8 cellular contexts compared by ENCODE assay signal in the genomic region with DNA sequence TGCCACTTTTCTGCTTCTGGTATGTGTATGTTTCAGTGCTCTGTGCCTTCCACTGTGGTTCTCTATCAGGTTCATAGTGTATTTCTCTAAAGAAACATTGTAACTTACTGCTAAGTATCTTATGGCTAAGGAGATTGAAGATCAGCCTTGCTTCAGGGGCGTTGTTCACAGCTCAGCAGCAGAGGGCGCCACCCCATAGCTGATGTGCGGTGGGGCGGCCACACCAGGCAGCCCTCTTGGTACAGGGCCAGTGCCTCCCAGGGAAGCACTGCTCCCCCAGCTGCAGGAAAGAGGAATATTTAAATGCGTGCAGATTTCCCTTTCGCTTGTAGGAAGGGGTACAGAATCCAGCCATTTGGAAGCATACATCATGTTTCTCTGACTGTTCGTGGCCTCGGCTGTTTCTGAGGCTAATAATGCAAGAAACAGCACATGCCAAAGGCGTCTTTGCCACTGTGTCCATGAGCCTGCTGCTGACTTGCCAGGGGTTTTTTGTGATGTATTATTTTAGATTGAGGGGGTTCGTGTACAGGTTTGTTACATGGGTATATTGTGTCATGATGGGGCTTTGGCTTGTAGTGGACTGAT.
DNase-seq lines count a peak whose midpoint lies in the region; ATAC-seq, FAIRE-seq and TF ChIP-seq lines count a peak whose summit lies in the region.
"Not testable (repeated sequence)": the region's sequence is repeated elsewhere in the genome, so short reads cannot be mapped to it uniquely, and the experiment has no call there.

No MANE protein-coding gene starts in this region.

- H3K36me3 ChIP-seq in BE2C; SJCRH30; lung (ENCODE audit: control insufficient read depth in 2 of 2, insufficient read depth in 2 of 2, low read length in 2 of 2): not testable (repeated sequence)

- H3K27me3 ChIP-seq in BE2C; SJCRH30; lung (ENCODE audit: control insufficient read depth, insufficient read depth): not testable (repeated sequence)

- DNase-seq in BE2C (peak; percentile 75), NCI-H1105 (lab: John Stamatoyannopoulos, UW) (peak; percentile 65), SJCRH30 (peak; percentile 90 to 93), lung (ENCODE audit: low spot score) (peak; percentile 81)
- DNase-seq in GM20000 (ENCODE audit: low spot score) = not testable (repeated sequence)
- DNase-seq in activated T-cell treated with anti-CD3 and anti-CD28 coated beads, Interleukin-2, amount 50 U/mL, for 1 hour = peak; percentile 75
- peak; percentile 78 for DNase-seq in stimulated activated CD4-positive, alpha-beta T cell treated with anti-CD3 and anti-CD28 coated beads, Interleukin-4, amount 100 ng/mL, for 24 hours

- H3K4me1 ChIP-seq in BE2C; SJCRH30; lung (ENCODE audit: control insufficient read depth in 2 of 2, insufficient read depth in 2 of 2, low read length in 2 of 2): not testable (repeated sequence)

- ATAC-seq in lung (ENCODE audit: insufficient read depth, low FRiP score) = peak; percentile 96

- not testable (repeated sequence) for H3K9me3 ChIP-seq in BE2C; SJCRH30 (replicated peaks); lung (ENCODE audit: control insufficient read depth in 2 of 2, insufficient read depth in 1 of 2, low read length in 1 of 2)

- H3K4me3 ChIP-seq in BE2C (ENCODE audit: low read depth, low read length); SJCRH30; lung: not testable (repeated sequence)

- peak; percentile 62 for TF ChIP-seq CTCF in BE2C (IDR thresholded peaks at IDR 0.05; ENCODE audit: low read depth, low read length)
- peak; percentile 59 for TF ChIP-seq CTCF in GM20000 (IDR thresholded peaks at IDR 0.05; ENCODE audit: extremely low read depth, missing control alignments)
- TF ChIP-seq CTCF in lung (IDR thresholded peaks at IDR 0.05; ENCODE audit: control extremely low read depth, extremely low read depth) = peak; percentile 85

- 9 to 15% methylated on average over 10 of the region's 10 CpGs for WGBS in lung, 2 donors

- FAIRE-seq in endometrium (lab: Jason Lieb, UNC) = peak; percentile 61

- not testable (repeated sequence) for H3K27ac ChIP-seq in SJCRH30; lung (ENCODE audit: low read depth in 1 of 2, low read length in 1 of 2)
